In the genomic region with DNA sequence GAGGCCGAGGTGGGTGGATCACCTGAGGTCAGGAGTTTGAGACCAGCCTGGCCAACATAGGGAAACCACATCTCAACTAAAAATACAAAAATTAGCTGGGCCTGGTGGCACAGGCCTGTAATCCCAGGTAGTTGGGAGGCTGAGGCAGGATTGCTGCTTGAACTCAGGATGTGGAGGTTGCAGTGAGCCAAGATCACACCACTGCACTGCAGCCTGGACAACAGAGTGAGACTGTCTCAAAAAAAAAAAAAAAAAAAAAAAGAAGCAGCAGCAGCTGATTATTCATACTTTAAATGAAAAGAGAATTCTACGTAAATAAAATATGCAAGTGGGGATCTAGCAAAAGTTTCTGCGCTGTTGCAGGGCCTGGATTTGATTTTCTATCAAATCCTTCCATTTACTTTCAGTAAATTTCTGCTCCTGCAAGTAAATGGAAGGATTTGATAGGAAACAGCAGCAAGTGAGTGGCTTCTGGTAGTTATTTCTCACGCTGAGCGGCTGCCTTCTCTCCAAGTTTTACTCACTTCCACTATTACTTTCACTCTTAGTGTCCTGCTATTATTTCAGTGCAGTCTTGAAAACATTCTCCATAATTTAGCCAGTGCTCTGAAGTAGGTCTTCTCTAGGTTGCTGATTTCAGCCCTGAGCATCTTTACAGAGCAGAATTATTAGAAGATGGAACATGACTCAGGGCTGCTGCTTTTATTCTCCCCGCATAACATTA, we compare ENCODE assay signal across 1 cellular context.
TF ChIP-seq lines count a peak whose summit lies in the region.

No MANE protein-coding gene starts in this region.

TF ChIP-seq in GM12878, 131 proteins besides CTCF, POLR2A, EP300 and RAD21 (continued from another document and continues in another):
- TF ChIP-seq, protein P1, sequence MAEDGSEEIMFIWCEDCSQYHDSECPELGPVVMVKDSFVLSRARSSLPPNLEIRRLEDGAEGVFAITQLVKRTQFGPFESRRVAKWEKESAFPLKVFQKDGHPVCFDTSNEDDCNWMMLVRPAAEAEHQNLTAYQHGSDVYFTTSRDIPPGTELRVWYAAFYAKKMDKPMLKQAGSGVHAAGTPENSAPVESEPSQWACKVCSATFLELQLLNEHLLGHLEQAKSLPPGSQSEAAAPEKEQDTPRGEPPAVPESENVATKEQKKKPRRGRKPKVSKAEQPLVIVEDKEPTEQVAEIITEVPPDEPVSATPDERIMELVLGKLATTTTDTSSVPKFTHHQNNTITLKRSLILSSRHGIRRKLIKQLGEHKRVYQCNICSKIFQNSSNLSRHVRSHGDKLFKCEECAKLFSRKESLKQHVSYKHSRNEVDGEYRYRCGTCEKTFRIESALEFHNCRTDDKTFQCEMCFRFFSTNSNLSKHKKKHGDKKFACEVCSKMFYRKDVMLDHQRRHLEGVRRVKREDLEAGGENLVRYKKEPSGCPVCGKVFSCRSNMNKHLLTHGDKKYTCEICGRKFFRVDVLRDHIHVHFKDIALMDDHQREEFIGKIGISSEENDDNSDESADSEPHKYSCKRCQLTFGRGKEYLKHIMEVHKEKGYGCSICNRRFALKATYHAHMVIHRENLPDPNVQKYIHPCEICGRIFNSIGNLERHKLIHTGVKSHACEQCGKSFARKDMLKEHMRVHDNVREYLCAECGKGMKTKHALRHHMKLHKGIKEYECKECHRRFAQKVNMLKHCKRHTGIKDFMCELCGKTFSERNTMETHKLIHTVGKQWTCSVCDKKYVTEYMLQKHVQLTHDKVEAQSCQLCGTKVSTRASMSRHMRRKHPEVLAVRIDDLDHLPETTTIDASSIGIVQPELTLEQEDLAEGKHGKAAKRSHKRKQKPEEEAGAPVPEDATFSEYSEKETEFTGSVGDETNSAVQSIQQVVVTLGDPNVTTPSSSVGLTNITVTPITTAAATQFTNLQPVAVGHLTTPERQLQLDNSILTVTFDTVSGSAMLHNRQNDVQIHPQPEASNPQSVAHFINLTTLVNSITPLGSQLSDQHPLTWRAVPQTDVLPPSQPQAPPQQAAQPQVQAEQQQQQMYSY (CRISPR knock-in tag; IDR thresholded peaks at IDR 0.05) = no peak
- TF ChIP-seq PAX8 (IDR thresholded peaks at IDR 0.05) (no peak), PKNOX1 (IDR thresholded peaks at IDR 0.05) (no peak), YBX1 (IDR thresholded peaks at IDR 0.05) (no peak), SRF (IDR thresholded peaks at IDR 0.05; ENCODE audit: low read depth in 2 of 2, low read length in 2 of 2) (no peak), WRNIP1 (IDR thresholded peaks at IDR 0.05; ENCODE audit: borderline replicate concordance, low read depth, low read length) (no peak), TCF7 (IDR thresholded peaks at IDR 0.05; ENCODE audit: borderline replicate concordance) (no peak), ZNF207 (IDR thresholded peaks at IDR 0.05; ENCODE audit: borderline replicate concordance) (no peak), KLF5 (IDR thresholded peaks at IDR 0.05; ENCODE audit: partially characterized antibody) (no peak), ATF7 (IDR thresholded peaks at IDR 0.05; ENCODE audit: low read depth) (peak; percentile 53; the same call in 1 of the 2 replicates), RUNX3 (IDR thresholded peaks at IDR 0.05; ENCODE audit: low read length) (peak; percentile 53), MYB (IDR thresholded peaks at IDR 0.05; ENCODE audit: borderline replicate concordance, low read depth, low read length) (no peak), KAT2A (conservative IDR thresholded peaks at IDR 0.05; ENCODE audit: control insufficient read depth, low read depth, low read length) (no peak), PML (IDR thresholded peaks at IDR 0.05; ENCODE audit: low read length) (no peak), FOXM1 (IDR thresholded peaks at IDR 0.05; ENCODE audit: low read depth, low read length) (peak; percentile 58; the same call in 1 of the 2 replicates), NFIC (IDR thresholded peaks at IDR 0.05; ENCODE audit: low read depth, low read length) (peak; percentile 71; the same call in 1 of the 2 replicates), SMC3 (IDR thresholded peaks at IDR 0.05; ENCODE audit: borderline replicate concordance, low read length) (no peak), BMI1 (IDR thresholded peaks at IDR 0.05; ENCODE audit: borderline replicate concordance) (no peak), ZZZ3 (IDR thresholded peaks at IDR 0.05; ENCODE audit: control insufficient read depth, insufficient read length, low read depth) (no peak), SP1 (IDR thresholded peaks at IDR 0.05; ENCODE audit: low read depth, low read length) (no peak), LARP7 (IDR thresholded peaks at IDR 0.05) (no peak), SMARCA5 (IDR thresholded peaks at IDR 0.05) (no peak), IKZF1 (conservative IDR thresholded peaks at IDR 0.05) (peak; percentile 74), IRF3 (IDR thresholded peaks at IDR 0.05) (no peak), IRF4 (IDR thresholded peaks at IDR 0.05; ENCODE audit: low read depth, low read length) (peak; percentile 88), BRCA1 (IDR thresholded peaks at IDR 0.05; ENCODE audit: low read depth, low read length) (no peak), RAD51 (IDR thresholded peaks at IDR 0.05) (no peak), TCF3 (IDR thresholded peaks at IDR 0.05; ENCODE audit: borderline replicate concordance, insufficient read depth, low read depth, low read length) (0 out of 2 replicates have a peak, but pooled peaks have one; percentile 16), BCL11A (IDR thresholded peaks at IDR 0.05; ENCODE audit: low read depth, low read length) (peak; percentile 57), NFYA (IDR thresholded peaks at IDR 0.05; ENCODE audit: borderline replicate concordance, low read depth, low read length) (no peak), NBN (IDR thresholded peaks at IDR 0.05) (0 out of 2 replicates have a peak, but pooled peaks have one; percentile 33), TARDBP (IDR thresholded peaks at IDR 0.05; ENCODE audit: borderline replicate concordance) (no peak), ZNF217 (IDR thresholded peaks at IDR 0.05) (no peak), FOS (IDR thresholded peaks at IDR 0.05; ENCODE audit: borderline replicate concordance, extremely low read depth, insufficient read length) (no peak)
- TF ChIP-seq, protein P2, sequence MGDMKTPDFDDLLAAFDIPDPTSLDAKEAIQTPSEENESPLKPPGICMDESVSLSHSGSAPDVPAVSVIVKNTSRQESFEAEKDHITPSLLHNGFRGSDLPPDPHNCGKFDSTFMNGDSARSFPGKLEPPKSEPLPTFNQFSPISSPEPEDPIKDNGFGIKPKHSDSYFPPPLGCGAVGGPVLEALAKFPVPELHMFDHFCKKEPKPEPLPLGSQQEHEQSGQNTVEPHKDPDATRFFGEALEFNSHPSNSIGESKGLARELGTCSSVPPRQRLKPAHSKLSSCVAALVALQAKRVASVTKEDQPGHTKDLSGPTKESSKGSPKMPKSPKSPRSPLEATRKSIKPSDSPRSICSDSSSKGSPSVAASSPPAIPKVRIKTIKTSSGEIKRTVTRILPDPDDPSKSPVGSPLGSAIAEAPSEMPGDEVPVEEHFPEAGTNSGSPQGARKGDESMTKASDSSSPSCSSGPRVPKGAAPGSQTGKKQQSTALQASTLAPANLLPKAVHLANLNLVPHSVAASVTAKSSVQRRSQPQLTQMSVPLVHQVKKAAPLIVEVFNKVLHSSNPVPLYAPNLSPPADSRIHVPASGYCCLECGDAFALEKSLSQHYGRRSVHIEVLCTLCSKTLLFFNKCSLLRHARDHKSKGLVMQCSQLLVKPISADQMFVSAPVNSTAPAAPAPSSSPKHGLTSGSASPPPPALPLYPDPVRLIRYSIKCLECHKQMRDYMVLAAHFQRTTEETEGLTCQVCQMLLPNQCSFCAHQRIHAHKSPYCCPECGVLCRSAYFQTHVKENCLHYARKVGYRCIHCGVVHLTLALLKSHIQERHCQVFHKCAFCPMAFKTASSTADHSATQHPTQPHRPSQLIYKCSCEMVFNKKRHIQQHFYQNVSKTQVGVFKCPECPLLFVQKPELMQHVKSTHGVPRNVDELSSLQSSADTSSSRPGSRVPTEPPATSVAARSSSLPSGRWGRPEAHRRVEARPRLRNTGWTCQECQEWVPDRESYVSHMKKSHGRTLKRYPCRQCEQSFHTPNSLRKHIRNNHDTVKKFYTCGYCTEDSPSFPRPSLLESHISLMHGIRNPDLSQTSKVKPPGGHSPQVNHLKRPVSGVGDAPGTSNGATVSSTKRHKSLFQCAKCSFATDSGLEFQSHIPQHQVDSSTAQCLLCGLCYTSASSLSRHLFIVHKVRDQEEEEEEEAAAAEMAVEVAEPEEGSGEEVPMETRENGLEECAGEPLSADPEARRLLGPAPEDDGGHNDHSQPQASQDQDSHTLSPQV (IDR thresholded peaks at IDR 0.05) = no peak
- TF ChIP-seq, protein P3, sequence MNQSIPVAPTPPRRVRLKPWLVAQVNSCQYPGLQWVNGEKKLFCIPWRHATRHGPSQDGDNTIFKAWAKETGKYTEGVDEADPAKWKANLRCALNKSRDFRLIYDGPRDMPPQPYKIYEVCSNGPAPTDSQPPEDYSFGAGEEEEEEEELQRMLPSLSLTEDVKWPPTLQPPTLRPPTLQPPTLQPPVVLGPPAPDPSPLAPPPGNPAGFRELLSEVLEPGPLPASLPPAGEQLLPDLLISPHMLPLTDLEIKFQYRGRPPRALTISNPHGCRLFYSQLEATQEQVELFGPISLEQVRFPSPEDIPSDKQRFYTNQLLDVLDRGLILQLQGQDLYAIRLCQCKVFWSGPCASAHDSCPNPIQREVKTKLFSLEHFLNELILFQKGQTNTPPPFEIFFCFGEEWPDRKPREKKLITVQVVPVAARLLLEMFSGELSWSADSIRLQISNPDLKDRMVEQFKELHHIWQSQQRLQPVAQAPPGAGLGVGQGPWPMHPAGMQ (IDR thresholded peaks at IDR 0.05; ENCODE audit: borderline replicate concordance) = no peak
- TF ChIP-seq, protein P4, sequence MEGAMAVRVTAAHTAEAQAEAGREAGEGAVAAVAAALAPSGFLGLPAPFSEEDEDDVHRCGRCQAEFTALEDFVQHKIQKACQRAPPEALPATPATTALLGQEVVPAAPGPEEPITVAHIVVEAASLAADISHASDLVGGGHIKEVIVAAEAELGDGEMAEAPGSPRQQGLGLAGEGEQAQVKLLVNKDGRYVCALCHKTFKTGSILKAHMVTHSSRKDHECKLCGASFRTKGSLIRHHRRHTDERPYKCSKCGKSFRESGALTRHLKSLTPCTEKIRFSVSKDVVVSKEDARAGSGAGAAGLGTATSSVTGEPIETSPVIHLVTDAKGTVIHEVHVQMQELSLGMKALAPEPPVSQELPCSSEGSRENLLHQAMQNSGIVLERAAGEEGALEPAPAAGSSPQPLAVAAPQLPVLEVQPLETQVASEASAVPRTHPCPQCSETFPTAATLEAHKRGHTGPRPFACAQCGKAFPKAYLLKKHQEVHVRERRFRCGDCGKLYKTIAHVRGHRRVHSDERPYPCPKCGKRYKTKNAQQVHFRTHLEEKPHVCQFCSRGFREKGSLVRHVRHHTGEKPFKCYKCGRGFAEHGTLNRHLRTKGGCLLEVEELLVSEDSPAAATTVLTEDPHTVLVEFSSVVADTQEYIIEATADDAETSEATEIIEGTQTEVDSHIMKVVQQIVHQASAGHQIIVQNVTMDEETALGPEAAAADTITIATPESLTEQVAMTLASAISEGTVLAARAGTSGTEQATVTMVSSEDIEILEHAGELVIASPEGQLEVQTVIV (IDR thresholded peaks at IDR 0.05; ENCODE audit: borderline replicate concordance, partially characterized antibody) = no peak
- TF ChIP-seq, protein P5, sequence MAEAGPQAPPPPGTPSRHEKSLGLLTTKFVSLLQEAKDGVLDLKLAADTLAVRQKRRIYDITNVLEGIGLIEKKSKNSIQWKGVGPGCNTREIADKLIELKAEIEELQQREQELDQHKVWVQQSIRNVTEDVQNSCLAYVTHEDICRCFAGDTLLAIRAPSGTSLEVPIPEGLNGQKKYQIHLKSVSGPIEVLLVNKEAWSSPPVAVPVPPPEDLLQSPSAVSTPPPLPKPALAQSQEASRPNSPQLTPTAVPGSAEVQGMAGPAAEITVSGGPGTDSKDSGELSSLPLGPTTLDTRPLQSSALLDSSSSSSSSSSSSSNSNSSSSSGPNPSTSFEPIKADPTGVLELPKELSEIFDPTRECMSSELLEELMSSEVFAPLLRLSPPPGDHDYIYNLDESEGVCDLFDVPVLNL (IDR thresholded peaks at IDR 0.05; ENCODE audit: low read depth, low read length) = no peak
- TF ChIP-seq, protein P6, sequence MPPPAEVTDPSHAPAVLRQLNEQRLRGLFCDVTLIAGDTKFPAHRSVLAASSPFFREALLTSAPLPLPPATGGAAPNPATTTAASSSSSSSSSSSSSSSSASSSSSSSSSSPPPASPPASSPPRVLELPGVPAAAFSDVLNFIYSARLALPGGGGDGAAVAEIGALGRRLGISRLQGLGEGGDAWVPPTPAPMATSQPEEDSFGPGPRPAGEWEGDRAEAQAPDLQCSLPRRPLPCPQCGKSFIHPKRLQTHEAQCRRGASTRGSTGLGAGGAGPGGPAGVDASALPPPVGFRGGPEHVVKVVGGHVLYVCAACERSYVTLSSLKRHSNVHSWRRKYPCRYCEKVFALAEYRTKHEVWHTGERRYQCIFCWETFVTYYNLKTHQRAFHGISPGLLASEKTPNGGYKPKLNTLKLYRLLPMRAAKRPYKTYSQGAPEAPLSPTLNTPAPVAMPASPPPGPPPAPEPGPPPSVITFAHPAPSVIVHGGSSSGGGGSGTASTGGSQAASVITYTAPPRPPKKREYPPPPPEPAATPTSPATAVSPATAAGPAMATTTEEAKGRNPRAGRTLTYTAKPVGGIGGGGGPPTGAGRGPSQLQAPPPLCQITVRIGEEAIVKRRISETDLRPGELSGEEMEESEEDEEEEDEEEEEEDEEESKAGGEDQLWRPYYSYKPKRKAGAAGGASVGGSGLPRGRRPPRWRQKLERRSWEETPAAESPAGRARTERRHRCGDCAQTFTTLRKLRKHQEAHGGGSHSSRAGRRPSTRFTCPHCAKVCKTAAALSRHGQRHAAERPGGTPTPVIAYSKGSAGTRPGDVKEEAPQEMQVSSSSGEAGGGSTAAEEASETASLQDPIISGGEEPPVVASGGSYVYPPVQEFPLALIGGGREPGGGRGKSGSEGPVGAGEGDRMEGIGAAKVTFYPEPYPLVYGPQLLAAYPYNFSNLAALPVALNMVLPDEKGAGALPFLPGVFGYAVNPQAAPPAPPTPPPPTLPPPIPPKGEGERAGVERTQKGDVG (CRISPR knock-in tag; IDR thresholded peaks at IDR 0.05) = no peak
